Comparison of ENCODE assay signal across 28 cellular contexts in the genomic region with DNA sequence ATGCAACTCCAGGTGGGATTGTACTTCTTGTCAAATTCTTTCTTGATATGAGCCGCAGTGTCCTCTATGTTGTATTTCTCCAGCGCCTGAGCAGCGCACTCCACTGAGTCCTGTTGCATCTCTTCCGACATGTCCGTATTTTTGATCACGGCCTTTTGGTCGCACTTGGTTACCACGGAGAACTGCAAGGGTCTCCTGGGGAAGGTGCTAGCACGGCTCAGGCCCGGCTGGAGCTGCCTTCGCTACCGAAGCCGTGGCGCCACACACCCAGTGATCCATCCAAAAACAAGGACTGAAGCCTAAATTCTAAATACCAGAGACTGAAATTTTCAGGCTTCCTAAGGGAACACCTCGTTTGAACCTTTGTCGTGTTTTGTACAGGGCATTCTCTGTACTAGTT.
"Had no signal": no experiment of that assay in that cellular context is flagged by ENCODE, and none has a peak within 500 bp of the region (broad histone marks: within the 10 kb centered on the region; RNA-seq: fewer than 3 reads in every experiment).

No MANE protein-coding gene starts in this region.

- H3K27ac ChIP-seq: colonic mucosa, coronary artery, dorsolateral prefrontal cortex, epithelial cell of prostate, esophagus muscularis mucosa, esophagus squamous epithelium, foreskin keratinocyte, gastrocnemius medialis, gastroesophageal sphincter, heart left ventricle, heart right ventricle had no signal

- H3K27me3 ChIP-seq: colonic mucosa, dorsolateral prefrontal cortex, esophagus muscularis mucosa, esophagus squamous epithelium, foreskin keratinocyte, gastrocnemius medialis, gastroesophageal sphincter, heart left ventricle, heart right ventricle had no signal

- DNase-seq: colonic mucosa; cortex of kidney; dermis blood vessel endothelial cell; dorsolateral prefrontal cortex; effector CD4-positive, alpha-beta T cell; effector CD8-positive, alpha-beta T cell; effector memory CD4-positive, alpha-beta T cell; effector memory CD8-positive, alpha-beta T cell; endodermal cell; erythroblast; esophagus squamous epithelium; foreskin fibroblast; foreskin keratinocyte; foreskin melanocyte; gastrocnemius medialis; glutamatergic neuron; head of caudate nucleus; heart left ventricle had no signal

- H3K4me1 ChIP-seq: colonic mucosa, esophagus muscularis mucosa, esophagus squamous epithelium, foreskin keratinocyte, gastrocnemius medialis, gastroesophageal sphincter, heart left ventricle, heart right ventricle had no signal

- H3K9me3 ChIP-seq: colonic mucosa, esophagus muscularis mucosa, esophagus squamous epithelium, gastrocnemius medialis, gastroesophageal sphincter, heart right ventricle had no signal

- FAIRE-seq: colon, endometrium, endothelial cell of umbilical vein, frontal cortex had no signal

- ATAC-seq: effector memory CD8-positive, alpha-beta T cell; esophagus mucosa; foreskin keratinocyte; gastrocnemius medialis; gastroesophageal sphincter; heart left ventricle; heart right ventricle had no signal

- H3K4me3 ChIP-seq: colonic mucosa, coronary artery, dorsolateral prefrontal cortex, esophagus muscularis mucosa, esophagus squamous epithelium, gastrocnemius medialis, gastroesophageal sphincter, heart left ventricle, heart right ventricle had no signal

- H3K36me3 ChIP-seq: colonic mucosa, esophagus muscularis mucosa, esophagus squamous epithelium, gastrocnemius medialis, gastroesophageal sphincter, heart left ventricle, heart right ventricle had no signal
